ENCODE assay signal across 29 cellular contexts in genomic region chr20:36641506-36641843, GRCh38. TPM values are rescaled to one million over a fixed set of nuclear protein-coding genes. Genes with fewer than 3 reads are reported as not detected.
DNase-seq lines count a peak whose midpoint lies in the region; ATAC-seq and TF ChIP-seq lines count a peak whose summit lies in the region.
"Had no signal": no experiment of that assay in that cellular context is flagged by ENCODE, and none has a peak within 500 bp of the region (broad histone marks: within the 10 kb centered on the region; RNA-seq: fewer than 3 reads in every experiment).

No MANE protein-coding gene starts in this region.

- TF ChIP-seq POLR2A in thyroid gland (IDR thresholded peaks at IDR 0.05) = no peak

- H3K27me3 Mint-ChIP-seq in T-helper 1 cell treated with Interleukin-12 subunit alpha and Interleukin-12 subunit beta and Interleukin-4 antibody, amounts not matched to agents 30 μg/mL and 1 μg/mL, for 36 hours (ENCODE audit: low read depth) = no peaks in the 10 kb centered on the region
- H3K27me3 Mint-ChIP-seq in CD4-positive, alpha-beta memory T cell = no peaks in the 10 kb centered on the region
- no peaks in the 10 kb centered on the region for H3K27me3 Mint-ChIP-seq in activated CD8-positive, alpha-beta T cell treated with anti-CD3 and anti-CD28 coated beads, Interleukin-2, amount 10 ng/mL, durations not matched to agents 7 days and 5 days (ENCODE audit: low read depth)
- no peaks in the 10 kb centered on the region for H3K27me3 Mint-ChIP-seq in naive thymus-derived CD4-positive, alpha-beta T cell
- H3K27me3 Mint-ChIP-seq: activated B cell treated with CpG ODN at 0.5 μM for 24 hours; stimulated activated naive B cell treated with anti-CD40 and anti-IgM and Interleukin-4, amounts not matched to agents 10 μg/mL and 1 μg/mL and 100 μg/mL, for 72 hours had no signal

- ATAC-seq in activated CD8-positive, alpha-beta T cell treated with anti-CD3 and anti-CD28 coated beads, Interleukin-2, amount 10 ng/mL, durations not matched to agents 7 days and 5 days = no peak
- no peak for ATAC-seq in naive thymus-derived CD4-positive, alpha-beta T cell
- ATAC-seq: psoas muscle; stimulated activated naive B cell treated with anti-CD40 and anti-IgM and Interleukin-4, amounts not matched to agents 10 μg/mL and 1 μg/mL and 100 μg/mL, for 72 hours had no signal

- 84% methylated on average over 3 of the region's 3 CpGs for WGBS in thyroid gland, 2 donors

- peaks cover 38% of the 10 kb centered on the region for H3K4me1 ChIP-seq in CD4-positive, alpha-beta memory T cell (ENCODE audit: insufficient read depth, low read length)
- peaks cover 28 to 34% of the 10 kb centered on the region in 2 donors for H3K4me1 ChIP-seq in naive thymus-derived CD4-positive, alpha-beta T cell (ENCODE audit: control insufficient read depth in 2 of 2, insufficient read depth in 2 of 2, low read length in 2 of 2)
- H3K4me1 ChIP-seq in thyroid gland = no peaks in the 10 kb centered on the region
- H3K4me1 ChIP-seq: esophagus muscularis mucosa, psoas muscle, tibial artery had no signal

- intact Hi-C loops in CD4-positive, alpha-beta memory T cell (cut with micrococcal nuclease) = no loop called here
- intact Hi-C loops in naive thymus-derived CD4-positive, alpha-beta T cell (cut with micrococcal nuclease) = no loop called here
- intact Hi-C loops in thyroid gland (cut with DNase I) = no loop called here

- no peak for TF ChIP-seq CTCF in thyroid gland (IDR thresholded peaks at IDR 0.05)

- H3K27ac ChIP-seq in CD4-positive, alpha-beta memory T cell (ENCODE audit: low read depth, low read length) = no peak overlapping the region
- no peak overlapping the region for H3K27ac ChIP-seq in naive thymus-derived CD4-positive, alpha-beta T cell (ENCODE audit: low read depth, low read length)
- no peak overlapping the region for H3K27ac ChIP-seq in thyroid gland
- H3K27ac ChIP-seq: 22Rv1, esophagus muscularis mucosa, psoas muscle, skin epidermis, tibial artery had no signal

- no peaks in the 10 kb centered on the region for H3K27me3 ChIP-seq in CD4-positive, alpha-beta memory T cell (ENCODE audit: insufficient read depth, low read length)
- H3K27me3 ChIP-seq in naive thymus-derived CD4-positive, alpha-beta T cell (ENCODE audit: control insufficient read depth in 2 of 2, insufficient read depth in 2 of 2, low read length in 2 of 2) = no peaks in the 10 kb centered on the region
- H3K27me3 ChIP-seq in thyroid gland = no peaks in the 10 kb centered on the region
- H3K27me3 ChIP-seq: esophagus muscularis mucosa, tibial artery had no signal

- POLR2A ChIA-PET in CD4-positive, alpha-beta memory T cell (lab: Charles Lee; ENCODE audit: partially characterized antibody) = interaction anchor here (7.1 kb wide), 1 partner anchor 33 kb away, joined by 131 read pairs; the partner anchor contains the start of gene RAB5IF
- POLR2A ChIA-PET in activated CD8-positive, alpha-beta T cell treated with anti-CD3 and anti-CD28 coated beads, Interleukin-2, amount 10 ng/mL, durations not matched to agents 7 days and 5 days (lab: Charles Lee) = interaction anchor here (1.2 kb wide), 1 partner anchor 11 kb away, joined by 4 read pairs; no protein-coding TSS in a partner anchor
- POLR2A ChIA-PET in naive thymus-derived CD4-positive, alpha-beta T cell (lab: Charles Lee) = interaction anchor here (9.2 kb wide), 1 partner anchor 11 kb away, joined by 74 read pairs; no protein-coding TSS in a partner anchor

- no peaks in the 10 kb centered on the region for H3K9me3 Mint-ChIP-seq in T-helper 1 cell treated with Interleukin-12 subunit alpha and Interleukin-12 subunit beta and Interleukin-4 antibody, amounts not matched to agents 30 μg/mL and 1 μg/mL, for 36 hours
- no peaks in the 10 kb centered on the region for H3K9me3 Mint-ChIP-seq in CD4-positive, alpha-beta memory T cell
- H3K9me3 Mint-ChIP-seq in activated CD8-positive, alpha-beta T cell treated with anti-CD3 and anti-CD28 coated beads, Interleukin-2, amount 10 ng/mL, durations not matched to agents 7 days and 5 days (ENCODE audit: insufficient read depth) = no peaks in the 10 kb centered on the region
- H3K9me3 Mint-ChIP-seq in naive thymus-derived CD4-positive, alpha-beta T cell = peaks cover 0 to 2% (median 0%) of the 10 kb centered on the region in 11 donors
- H3K9me3 Mint-ChIP-seq: activated B cell treated with CpG ODN at 0.5 μM for 24 hours; mesothelial cell of epicardium; stimulated activated naive B cell treated with anti-CD40 and anti-IgM and Interleukin-4, amounts not matched to agents 10 μg/mL and 1 μg/mL and 100 μg/mL, for 72 hours had no signal

- peaks cover 38% of the 10 kb centered on the region for H3K4me1 Mint-ChIP-seq in T-helper 1 cell treated with Interleukin-12 subunit alpha and Interleukin-12 subunit beta and Interleukin-4 antibody, amounts not matched to agents 30 μg/mL and 1 μg/mL, for 36 hours (ENCODE audit: low read depth)
- peaks cover 28 to 63% (median 40%) of the 10 kb centered on the region in 4 donors for H3K4me1 Mint-ChIP-seq in CD4-positive, alpha-beta memory T cell
- H3K4me1 Mint-ChIP-seq in activated CD8-positive, alpha-beta T cell treated with anti-CD3 and anti-CD28 coated beads, Interleukin-2, amount 10 ng/mL, durations not matched to agents 7 days and 5 days (ENCODE audit: low read depth) = peaks cover 45% of the 10 kb centered on the region
- H3K4me1 Mint-ChIP-seq in naive thymus-derived CD4-positive, alpha-beta T cell = peaks cover 28 to 57% (median 51%) of the 10 kb centered on the region in 7 donors
- H3K4me1 Mint-ChIP-seq: mesothelial cell of epicardium had no signal

- no peak overlapping the region for H3K4me3 Mint-ChIP-seq in T-helper 1 cell treated with Interleukin-12 subunit alpha and Interleukin-12 subunit beta and Interleukin-4 antibody, amounts not matched to agents 30 μg/mL and 1 μg/mL, for 36 hours
- H3K4me3 Mint-ChIP-seq in CD4-positive, alpha-beta memory T cell = peak overlapping the region in 1 of 8 donors; percentile 1
- H3K4me3 Mint-ChIP-seq in activated CD8-positive, alpha-beta T cell treated with anti-CD3 and anti-CD28 coated beads, Interleukin-2, amount 10 ng/mL, durations not matched to agents 7 days and 5 days = no peak overlapping the region
- H3K4me3 Mint-ChIP-seq in naive thymus-derived CD4-positive, alpha-beta T cell = peak overlapping the region in 4 of 10 donors; percentile 7 to 99 (median 95)
- H3K4me3 Mint-ChIP-seq: activated B cell treated with CpG ODN at 0.5 μM for 24 hours; mesothelial cell of epicardium; stimulated activated naive B cell treated with anti-CD40 and anti-IgM and Interleukin-4, amounts not matched to agents 10 μg/mL and 1 μg/mL and 100 μg/mL, for 72 hours had no signal

- CTCF ChIA-PET in CD4-positive, alpha-beta memory T cell (lab: Charles Lee; ENCODE audit: partially characterized antibody) = interaction anchor here (6.4 to 6.8 kb wide), 2 partner anchors 30 to 37 kb away, joined by 55 to 83 read pairs; partner anchors contain the start of gene RAB5IF
- CTCF ChIA-PET in activated CD8-positive, alpha-beta T cell treated with anti-CD3 and anti-CD28 coated beads, Interleukin-2, amount 10 ng/mL, durations not matched to agents 7 days and 5 days (lab: Charles Lee) = interaction anchor here (1.7 kb wide), 1 partner anchor 13 kb away, joined by 4 read pairs; no protein-coding TSS in a partner anchor
- CTCF ChIA-PET in naive thymus-derived CD4-positive, alpha-beta T cell (lab: Charles Lee) = no interaction called here

- H3K36me3 Mint-ChIP-seq in T-helper 1 cell treated with Interleukin-12 subunit alpha and Interleukin-12 subunit beta and Interleukin-4 antibody, amounts not matched to agents 30 μg/mL and 1 μg/mL, for 36 hours (ENCODE audit: low read depth) = peaks cover 37% of the 10 kb centered on the region
- peaks cover 19 to 50% of the 10 kb centered on the region in 2 donors for H3K36me3 Mint-ChIP-seq in CD4-positive, alpha-beta memory T cell
- peaks cover 81% of the 10 kb centered on the region for H3K36me3 Mint-ChIP-seq in activated CD8-positive, alpha-beta T cell treated with anti-CD3 and anti-CD28 coated beads, Interleukin-2, amount 10 ng/mL, durations not matched to agents 7 days and 5 days (ENCODE audit: low read depth)
- H3K36me3 Mint-ChIP-seq in naive thymus-derived CD4-positive, alpha-beta T cell = peaks cover 0 to 34% (median 9%) of the 10 kb centered on the region in 5 donors
- H3K36me3 Mint-ChIP-seq: mesothelial cell of epicardium; stimulated activated naive B cell treated with anti-CD40 and anti-IgM and Interleukin-4, amounts not matched to agents 10 μg/mL and 1 μg/mL and 100 μg/mL, for 72 hours had no signal

- DNase-seq in T-helper 1 cell = no peak
- DNase-seq in CD4-positive, alpha-beta memory T cell = no peak
- DNase-seq in activated CD8-positive, alpha-beta T cell treated with anti-CD3 and anti-CD28 coated beads, Interleukin-2, amount 10 ng/mL, durations not matched to agents 7 days and 5 days = no peak
- no peak for DNase-seq in naive thymus-derived CD4-positive, alpha-beta T cell
- no peak for DNase-seq in NCI-H69 (lab: John Stamatoyannopoulos, UW)
- no peak for DNase-seq in thyroid gland
- DNase-seq in stimulated activated naive CD4-positive, alpha-beta T cell treated with Interleukin-2 at 50 U/mL for 16 hours (lab: John Stamatoyannopoulos, UW) = no peak
- DNase-seq: activated B cell treated with CpG ODN at 0.5 μM for 24 hours; DND-41; effector CD8-positive, alpha-beta T cell; HCEC 1CT; hippocampal formation; KBM-7; left ventricle myocardium superior; NCI-H146; NCI-H2171; NCI-H524 treated with DMSO at 0.1 percent for 48 hours; psoas muscle; stimulated activated CD4-positive, alpha-beta T cell treated with anti-CD3 and anti-CD28 coated beads, Interleukin-2, amount 100 ng/mL, for 24 hours; stimulated activated naive B cell treated with anti-CD40 and anti-IgM and Interleukin-4, amounts not matched to agents 10 μg/mL and 1 μg/mL and 100 μg/mL, for 72 hours; tibial artery had no signal

- H3K36me3 ChIP-seq in CD4-positive, alpha-beta memory T cell (ENCODE audit: insufficient read depth, low read length) = peaks cover 28% of the 10 kb centered on the region
- H3K36me3 ChIP-seq in naive thymus-derived CD4-positive, alpha-beta T cell (ENCODE audit: control insufficient read depth in 2 of 3, insufficient read depth in 3 of 3, low read length in 3 of 3) = peaks cover 10 to 51% (median 12%) of the 10 kb centered on the region in 3 experiments
- no peaks in the 10 kb centered on the region for H3K36me3 ChIP-seq in thyroid gland
- H3K36me3 ChIP-seq: esophagus muscularis mucosa, tibial artery had no signal

- no peak overlapping the region for H3K4me3 ChIP-seq in CD4-positive, alpha-beta memory T cell (ENCODE audit: low read length in 2 of 2)
- no peak overlapping the region for H3K4me3 ChIP-seq in naive thymus-derived CD4-positive, alpha-beta T cell (ENCODE audit: low read length)
- H3K4me3 ChIP-seq in thyroid gland (replicated peaks in 1 of 3) = no peak overlapping the region
- H3K4me3 ChIP-seq: esophagus muscularis mucosa, psoas muscle, skin epidermis, tibial artery had no signal

- no peaks in the 10 kb centered on the region for H3K9me3 ChIP-seq in CD4-positive, alpha-beta memory T cell (ENCODE audit: control insufficient read depth in 1 of 2, low read length in 2 of 2)
- H3K9me3 ChIP-seq in naive thymus-derived CD4-positive, alpha-beta T cell (ENCODE audit: control insufficient read depth in 2 of 3, low read length in 3 of 3) = no peaks in the 10 kb centered on the region
- H3K9me3 ChIP-seq in thyroid gland = no peaks in the 10 kb centered on the region
- H3K9me3 ChIP-seq: esophagus muscularis mucosa, psoas muscle, tibial artery had no signal

- H3K27ac Mint-ChIP-seq in T-helper 1 cell treated with Interleukin-12 subunit alpha and Interleukin-12 subunit beta and Interleukin-4 antibody, amounts not matched to agents 30 μg/mL and 1 μg/mL, for 36 hours = peak overlapping the region; percentile 17
- peak overlapping the region; percentile 24 to 97 (median 88) for H3K27ac Mint-ChIP-seq in CD4-positive, alpha-beta memory T cell
- peak overlapping the region; percentile 79 for H3K27ac Mint-ChIP-seq in activated CD8-positive, alpha-beta T cell treated with anti-CD3 and anti-CD28 coated beads, Interleukin-2, amount 10 ng/mL, durations not matched to agents 7 days and 5 days
- H3K27ac Mint-ChIP-seq in naive thymus-derived CD4-positive, alpha-beta T cell = peak overlapping the region; percentile 36 to 97 (median 86)
- H3K27ac Mint-ChIP-seq: activated B cell treated with CpG ODN at 0.5 μM for 24 hours; mesothelial cell of epicardium; stimulated activated naive B cell treated with anti-CD40 and anti-IgM and Interleukin-4, amounts not matched to agents 10 μg/mL and 1 μg/mL and 100 μg/mL, for 72 hours had no signal

RNA-seq across cellular contexts. Expression of gene SLA2, which starts 4.5 kb away (rescaled TPM):
- total RNA-seq in CD4-positive, alpha-beta memory T cell = 10 to 100 TPM; 28.7 to 29.9 TPM
- 10 to 100 TPM; 12.7 to 14.3 TPM for polyA plus RNA-seq in CD4-positive, alpha-beta memory T cell
- total RNA-seq in activated CD8-positive, alpha-beta T cell treated with anti-CD3 and anti-CD28 coated beads, Interleukin-2, amount 10 ng/mL, durations not matched to agents 7 days and 5 days = 100 to 1,000 TPM; 131 to 137 TPM
- 10 to 100 TPM; 28.3 to 80.7 (median 29.7) TPM for total RNA-seq in naive thymus-derived CD4-positive, alpha-beta T cell
- polyA plus RNA-seq in naive thymus-derived CD4-positive, alpha-beta T cell = 10 to 100 TPM; 11.0 to 13.7 TPM
- under 1 TPM; 0.13 to 0.50 (median 0.28) TPM for total RNA-seq in thyroid gland
- total RNA-seq: chondrocyte, RPMI7951, SK-MEL-5 had no signal

RNA-seq across cellular contexts. Expression of gene RAB5IF, which starts 35.9 kb away (rescaled TPM):
- 10 to 100 TPM; 63.4 to 67.5 TPM for total RNA-seq in CD4-positive, alpha-beta memory T cell
- polyA plus RNA-seq in CD4-positive, alpha-beta memory T cell = 100 to 1,000 TPM; 162 to 212 TPM
- total RNA-seq in activated CD8-positive, alpha-beta T cell treated with anti-CD3 and anti-CD28 coated beads, Interleukin-2, amount 10 ng/mL, durations not matched to agents 7 days and 5 days = 100 to 1,000 TPM; 108 to 109 TPM
- 100 to 1,000 TPM in 1 of 5 experiments, 10 to 100 TPM in 4; 47.9 to 100 (median 53.1) TPM for total RNA-seq in naive thymus-derived CD4-positive, alpha-beta T cell
- polyA plus RNA-seq in naive thymus-derived CD4-positive, alpha-beta T cell = 100 to 1,000 TPM; 104 to 153 TPM
- 100 to 1,000 TPM in 2 of 4 donors, 10 to 100 TPM in 2; 56.9 to 105 (median 85.1) TPM for total RNA-seq in thyroid gland

Comparison
In these comparisons a context has a peak if more than half of its experiments do, and no peak if none do; other contexts are left out.
1. H3K27ac Mint-ChIP-seq: peak in every context shown above with its lines; median percentile 88 in CD4-positive, alpha-beta memory T cell; 86 in naive thymus-derived CD4-positive, alpha-beta T cell; 79 in activated CD8-positive, alpha-beta T cell treated with anti-CD3 and anti-CD28 coated beads, Interleukin-2, amount 10 ng/mL, durations not matched to agents 7 days and 5 days; 17 in T-helper 1 cell treated with Interleukin-12 subunit alpha and Interleukin-12 subunit beta and Interleukin-4 antibody, amounts not matched to agents 30 μg/mL and 1 μg/mL, for 36 hours.
2. RNA of gene SLA2, which starts 4.5 kb away (total RNA-seq): 131 to 137 TPM in activated CD8-positive, alpha-beta T cell treated with anti-CD3 and anti-CD28 coated beads, Interleukin-2, amount 10 ng/mL, durations not matched to agents 7 days and 5 days, 28.7 to 29.9 TPM in CD4-positive, alpha-beta memory T cell and 28.3 to 80.7 TPM in naive thymus-derived CD4-positive, alpha-beta T cell; 0.13 to 0.50 TPM in thyroid gland; every median in the first group is over 10 times any median in the second.